In genomic region chr10:12549297-12549696, GRCh38 we compare ENCODE assay signal across 1 cellular context.
TF ChIP-seq lines count a peak whose summit lies in the region.

No MANE protein-coding gene starts in this region.

TF ChIP-seq in SK-N-SH, 30 proteins besides CTCF, POLR2A, EP300 and RAD21 (continued from another document):
- TF ChIP-seq IRF3 (IDR thresholded peaks at IDR 0.05; ENCODE audit: low read depth, low read length), result no peak
- no peak for TF ChIP-seq RFX5 (IDR thresholded peaks at IDR 0.05; ENCODE audit: low read length)
- TF ChIP-seq TAF1 (IDR thresholded peaks at IDR 0.05; ENCODE audit: borderline replicate concordance, low read depth, low read length), result no peak
- TF ChIP-seq FOXM1 (IDR thresholded peaks at IDR 0.05; ENCODE audit: low read depth), result no peak
- TF ChIP-seq GABPA (IDR thresholded peaks at IDR 0.05; ENCODE audit: low read depth), result no peak
- no peak for TF ChIP-seq YY1 (IDR thresholded peaks at IDR 0.05; ENCODE audit: low read depth)
- no peak for TF ChIP-seq SMC3 (IDR thresholded peaks at IDR 0.05; ENCODE audit: low read depth, low read length)
- TF ChIP-seq POLR2AphosphoS5 (IDR thresholded peaks at IDR 0.05; ENCODE audit: low read depth, low read length), result no peak
- no peak for TF ChIP-seq ELF1 (IDR thresholded peaks at IDR 0.05)
- no peak for TF ChIP-seq FOSL2 (IDR thresholded peaks at IDR 0.05; ENCODE audit: borderline replicate concordance, low read depth)
- TF ChIP-seq TEAD4 (IDR thresholded peaks at IDR 0.05; ENCODE audit: borderline replicate concordance, insufficient read depth), result no peak
- TF ChIP-seq USF1 (IDR thresholded peaks at IDR 0.05; ENCODE audit: borderline replicate concordance, low read depth), result no peak
- TF ChIP-seq NFIC (IDR thresholded peaks at IDR 0.05; ENCODE audit: borderline replicate concordance), result no peak
TF ChIP-seq in SK-N-SH: peak in this region for 0.
